ENCODE assay signal across 24 cellular contexts in the genomic region with DNA sequence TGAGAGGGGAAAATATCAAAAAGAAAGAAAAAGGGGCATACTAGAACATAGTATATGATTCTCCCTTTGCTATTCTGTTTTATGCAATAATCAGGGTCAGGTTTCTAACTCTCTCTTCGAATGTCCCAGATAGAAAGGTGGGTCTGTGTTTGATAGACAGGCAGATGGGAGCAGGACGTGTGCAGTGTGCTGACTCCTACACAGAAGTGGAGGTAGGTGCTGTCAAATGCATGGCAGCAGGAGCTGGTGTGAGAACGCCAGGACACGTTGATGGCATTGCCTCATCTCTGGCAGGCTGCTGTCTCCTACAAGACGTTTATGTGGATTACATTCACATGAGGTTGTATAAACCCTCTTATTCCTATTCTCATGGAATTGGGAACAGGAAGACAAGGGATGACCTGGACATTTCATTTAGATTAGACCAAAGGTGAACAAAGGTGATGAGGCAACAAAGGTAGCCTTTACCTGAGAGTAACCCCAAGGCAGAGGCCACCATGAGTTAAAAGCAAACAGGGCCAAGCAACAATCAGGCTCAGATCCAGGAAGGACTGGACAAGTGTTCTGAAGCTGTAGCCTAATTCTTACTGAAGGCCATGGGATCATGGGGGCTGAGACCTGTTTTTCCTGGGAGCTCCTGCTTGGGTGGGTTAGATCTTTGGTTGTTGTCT. TPM values are rescaled to one million over a fixed set of nuclear protein-coding genes. Genes with fewer than 3 reads are reported as not detected.
"Had no signal": no experiment of that assay in that cellular context is flagged by ENCODE, and none has a peak within 500 bp of the region (broad histone marks: within the 10 kb centered on the region; RNA-seq: fewer than 3 reads in every experiment).

No MANE protein-coding gene starts in this region.

- FAIRE-seq: RCC 7860 had no signal

- H3K4me3 ChIP-seq: breast epithelium, SJSA1 had no signal

- H3K27me3 ChIP-seq: breast epithelium, SJSA1 had no signal

- H3K36me3 ChIP-seq: breast epithelium, SJSA1 had no signal

- H3K27ac ChIP-seq: breast epithelium, SJSA1 had no signal

- H3K9me3 ChIP-seq: SJSA1 had no signal

- H3K36me3 Mint-ChIP-seq: activated naive CD4-positive, alpha-beta T cell treated with anti-CD3 and anti-CD28 coated beads, Interleukin-2, amount 50 U/mL, for 24 hours had no signal

- H3K4me1 ChIP-seq: breast epithelium, SJSA1 had no signal

- DNase-seq: activated CD4-positive, alpha-beta T cell treated with anti-CD3 and anti-CD28 coated beads for 48 hours; activated CD4-positive, alpha-beta T cell treated with anti-CD3 and anti-CD28 coated beads, Interleukin-2, amount 50 U/mL, for 4 hours; activated CD8-positive, alpha-beta T cell treated with anti-CD3 and anti-CD28 coated beads, Interleukin-2, amount 10 ng/mL, durations not matched to agents 7 days and 5 days; activated effector memory CD4-positive, alpha-beta T cell treated with Interleukin-2 at 50 U/mL for 16 hours; activated naive CD4-positive, alpha-beta T cell; activated T-cell treated with anti-CD3 and anti-CD28 coated beads, Interleukin-2, amount 50 U/mL, for 24 hours; aorta; MM.1S; NCI-H1105 treated with DMSO at 0.1 percent for 48 hours; NCI-H1436 treated with DMSO at 0.1 percent for 48 hours; NCI-H1930; NCI-H510A treated with DMSO at 0.1 percent for 48 hours; NCI-H69; NK-92 treated with Interleukin-12 subunit alpha and Interleukin-12 subunit beta, amount 100 ng/mL, for 24 hours; SHP77 had no signal

- ATAC-seq: activated CD4-positive, CD25-positive, alpha-beta regulatory T cell treated with anti-CD3 and anti-CD28 coated beads, Interleukin-2, amount 50 U/mL, for 24 hours; activated CD8-positive, alpha-beta T cell treated with anti-CD3 and anti-CD28 coated beads, Interleukin-2, amount 10 ng/mL, durations not matched to agents 7 days and 5 days; SK-N-SH treated with all-trans-retinoic acid at 6 μM for 48 hours had no signal

- H3K27ac Mint-ChIP-seq: activated CD8-positive, alpha-beta T cell treated with anti-CD3 and anti-CD28 coated beads, Interleukin-2, amount 10 ng/mL, durations not matched to agents 7 days and 5 days; activated naive CD4-positive, alpha-beta T cell treated with anti-CD3 and anti-CD28 coated beads, Interleukin-2, amount 50 U/mL, for 24 hours; activated T-cell treated with anti-CD3 and anti-CD28 coated beads, Interleukin-2, amount 50 U/mL, for 24 hours; activated T-helper 1 cell treated with anti-CD3 and anti-CD28 coated beads, Interleukin-12 subunit alpha, Interleukin-12 subunit beta, Interleukin-2, Interleukin-4 antibody, amounts not matched to agents 30 ng/mL and 10 ng/mL and 1 ng/mL, durations not matched to agents 14 hours and 24 hours and 36 hours; T-helper 1 cell treated with Interleukin-12 subunit alpha and Interleukin-12 subunit beta and Interleukin-4 antibody, amounts not matched to agents 30 μg/mL and 1 μg/mL, for 36 hours had no signal

- H3K4me1 Mint-ChIP-seq: activated naive CD4-positive, alpha-beta T cell treated with anti-CD3 and anti-CD28 coated beads, Interleukin-2, amount 50 U/mL, for 24 hours; central memory CD8-positive, alpha-beta T cell had no signal

- H3K9me3 Mint-ChIP-seq: activated naive CD4-positive, alpha-beta T cell treated with anti-CD3 and anti-CD28 coated beads, Interleukin-2, amount 50 U/mL, for 24 hours; activated T-helper 1 cell treated with anti-CD3 and anti-CD28 coated beads, Interleukin-12 subunit alpha, Interleukin-12 subunit beta, Interleukin-2, Interleukin-4 antibody, amounts not matched to agents 30 ng/mL and 10 ng/mL and 1 ng/mL, durations not matched to agents 14 hours and 24 hours and 36 hours; central memory CD8-positive, alpha-beta T cell; T-helper 1 cell treated with Interleukin-12 subunit alpha and Interleukin-12 subunit beta and Interleukin-4 antibody, amounts not matched to agents 30 μg/mL and 1 μg/mL, for 36 hours had no signal

- H3K4me3 Mint-ChIP-seq: activated CD8-positive, alpha-beta T cell treated with anti-CD3 and anti-CD28 coated beads, Interleukin-2, amount 10 ng/mL, durations not matched to agents 7 days and 5 days; activated naive CD4-positive, alpha-beta T cell treated with anti-CD3 and anti-CD28 coated beads, Interleukin-2, amount 50 U/mL, for 24 hours; activated T-cell treated with anti-CD3 and anti-CD28 coated beads, Interleukin-2, amount 50 U/mL, for 24 hours; activated T-helper 1 cell treated with anti-CD3 and anti-CD28 coated beads, Interleukin-12 subunit alpha, Interleukin-12 subunit beta, Interleukin-2, Interleukin-4 antibody, amounts not matched to agents 30 ng/mL and 10 ng/mL and 1 ng/mL, durations not matched to agents 14 hours and 24 hours and 36 hours; central memory CD8-positive, alpha-beta T cell; T-helper 1 cell treated with Interleukin-12 subunit alpha and Interleukin-12 subunit beta and Interleukin-4 antibody, amounts not matched to agents 30 μg/mL and 1 μg/mL, for 36 hours had no signal

RNA-seq across cellular contexts. Expression of a gene that starts 37.8 kb away (rescaled TPM):
- total RNA-seq: SJSA1 had no signal
